In the genomic region with DNA sequence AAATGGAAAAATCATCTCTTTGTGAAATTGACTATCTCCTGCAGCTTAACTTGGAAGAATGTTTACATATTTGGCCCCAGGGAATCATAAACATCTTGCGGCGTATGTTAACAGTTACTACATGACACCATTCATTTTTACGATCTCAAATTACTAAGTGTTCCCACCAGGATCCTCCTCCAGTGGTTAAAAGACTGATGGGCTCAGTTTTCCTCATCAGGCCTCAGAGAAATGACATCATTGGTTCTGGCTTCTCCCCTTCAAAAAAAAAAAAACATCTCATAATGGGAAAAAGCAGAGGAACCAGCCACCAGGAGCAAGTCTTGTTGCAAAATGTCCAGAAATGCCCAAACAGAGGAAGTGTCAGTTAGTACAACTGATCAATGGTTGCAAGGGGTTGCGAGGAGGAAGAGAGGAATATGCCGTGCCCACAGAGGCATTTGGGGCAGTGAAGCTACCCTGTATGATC, we compare ENCODE assay signal across 12 cellular contexts.
DNase-seq lines count a peak whose midpoint lies in the region; ATAC-seq and TF ChIP-seq lines count a peak whose summit lies in the region.
"Had no signal": no experiment of that assay in that cellular context is flagged by ENCODE, and none has a peak within 500 bp of the region (broad histone marks: within the 10 kb centered on the region; RNA-seq: fewer than 3 reads in every experiment).

No MANE protein-coding gene starts in this region.

- TF ChIP-seq CTCF in HFFc6 (IDR thresholded peaks at IDR 0.05) (no peak), glutamatergic neuron (IDR thresholded peaks at IDR 0.05; ENCODE audit: partially characterized antibody, unreplicated experiment) (no peak)

- no peaks in the 10 kb centered on the region for H3K36me3 ChIP-seq in SJSA1

- peaks cover 33% of the 10 kb centered on the region for H3K27me3 Mint-ChIP-seq in HFFc6 (ENCODE audit: insufficient read depth)
- H3K27me3 Mint-ChIP-seq in glutamatergic neuron (ENCODE audit: unreplicated experiment): peaks cover 8% of the 10 kb centered on the region
- peaks cover 10% of the 10 kb centered on the region for H3K27me3 Mint-ChIP-seq in activated CD8-positive, alpha-beta T cell treated with anti-CD3 and anti-CD28 coated beads, Interleukin-2, amount 10 ng/mL, durations not matched to agents 7 days and 5 days (ENCODE audit: low read depth)
- H3K27me3 Mint-ChIP-seq: activated T-helper 17 cell treated with anti-CD3 and anti-CD28 coated beads, Interleukin-2, amount 50 U/mL, for 72 hours had no signal

- H3K4me3 Mint-ChIP-seq in HFFc6 (peak overlapping the region; percentile 33), glutamatergic neuron (ENCODE audit: unreplicated experiment) (peak overlapping the region; percentile 8)
- H3K4me3 Mint-ChIP-seq in activated CD8-positive, alpha-beta T cell treated with anti-CD3 and anti-CD28 coated beads, Interleukin-2, amount 10 ng/mL, durations not matched to agents 7 days and 5 days: no peak overlapping the region
- H3K4me3 Mint-ChIP-seq: activated T-helper 17 cell treated with anti-CD3 and anti-CD28 coated beads, Interleukin-2, amount 50 U/mL, for 72 hours; T-helper 1 cell treated with Interleukin-12 subunit alpha and Interleukin-12 subunit beta and Interleukin-4 antibody, amounts not matched to agents 30 μg/mL and 1 μg/mL, for 36 hours had no signal

- ATAC-seq in activated CD8-positive, alpha-beta T cell treated with anti-CD3 and anti-CD28 coated beads, Interleukin-2, amount 10 ng/mL, durations not matched to agents 7 days and 5 days: no peak
- ATAC-seq in HG03135 (IDR thresholded peaks at IDR 0.05; ENCODE audit: unreplicated experiment): no peak
- ATAC-seq: activated T-helper 17 cell treated with anti-CD3 and anti-CD28 coated beads, Interleukin-2, amount 50 U/mL, for 72 hours had no signal

- no peak overlapping the region for H3K4me3 ChIP-seq in SJSA1
- H3K4me3 ChIP-seq: lung had no signal

- POLR2A ChIA-PET in activated CD8-positive, alpha-beta T cell treated with anti-CD3 and anti-CD28 coated beads, Interleukin-2, amount 10 ng/mL, durations not matched to agents 7 days and 5 days (lab: Charles Lee): no interaction called here

- H3K27ac ChIP-seq in SJSA1: peak overlapping the region; percentile 51

- DNase-seq in AG08395 (ENCODE audit: low spot score) (peak; percentile 88), HFFc6 (peak; percentile 65), SJSA1 (ENCODE audit: low read depth in 1 of 2, low spot score in 2 of 2) (peak in 1 of 2 experiments; percentile 79), glutamatergic neuron (no peak), NCI-H146 (lab: John Stamatoyannopoulos, UW) (no peak)
- DNase-seq in activated CD4-positive, alpha-beta T cell treated with anti-CD3 and anti-CD28 coated beads for 48 hours: no peak
- no peak for DNase-seq in activated CD8-positive, alpha-beta T cell treated with anti-CD3 and anti-CD28 coated beads, Interleukin-2, amount 10 ng/mL, durations not matched to agents 7 days and 5 days
- DNase-seq: MM.1S had no signal

- H3K27ac Mint-ChIP-seq in HFFc6 (peak overlapping the region; percentile 58; the same call in 1 of the 2 replicates), glutamatergic neuron (ENCODE audit: unreplicated experiment) (peak overlapping the region; percentile 15)
- no peak overlapping the region for H3K27ac Mint-ChIP-seq in activated CD8-positive, alpha-beta T cell treated with anti-CD3 and anti-CD28 coated beads, Interleukin-2, amount 10 ng/mL, durations not matched to agents 7 days and 5 days
- H3K27ac Mint-ChIP-seq: activated T-helper 17 cell treated with anti-CD3 and anti-CD28 coated beads, Interleukin-2, amount 50 U/mL, for 72 hours; T-helper 1 cell treated with Interleukin-12 subunit alpha and Interleukin-12 subunit beta and Interleukin-4 antibody, amounts not matched to agents 30 μg/mL and 1 μg/mL, for 36 hours had no signal

- no peaks in the 10 kb centered on the region for H3K9me3 Mint-ChIP-seq in HFFc6
- peaks cover 13% of the 10 kb centered on the region for H3K9me3 Mint-ChIP-seq in glutamatergic neuron (ENCODE audit: unreplicated experiment)
- H3K9me3 Mint-ChIP-seq in activated CD8-positive, alpha-beta T cell treated with anti-CD3 and anti-CD28 coated beads, Interleukin-2, amount 10 ng/mL, durations not matched to agents 7 days and 5 days (ENCODE audit: insufficient read depth): peaks cover 10% of the 10 kb centered on the region
- H3K9me3 Mint-ChIP-seq: activated T-helper 17 cell treated with anti-CD3 and anti-CD28 coated beads, Interleukin-2, amount 50 U/mL, for 72 hours; T-helper 1 cell treated with Interleukin-12 subunit alpha and Interleukin-12 subunit beta and Interleukin-4 antibody, amounts not matched to agents 30 μg/mL and 1 μg/mL, for 36 hours had no signal

- H3K4me1 ChIP-seq in SJSA1 (replicated peaks): peaks cover 20% of the 10 kb centered on the region

- H3K4me1 Mint-ChIP-seq in HFFc6 (ENCODE audit: low read depth) (peaks cover 16% of the 10 kb centered on the region), glutamatergic neuron (ENCODE audit: low read depth, unreplicated experiment) (peaks cover 6% of the 10 kb centered on the region)
- H3K4me1 Mint-ChIP-seq in activated CD8-positive, alpha-beta T cell treated with anti-CD3 and anti-CD28 coated beads, Interleukin-2, amount 10 ng/mL, durations not matched to agents 7 days and 5 days (ENCODE audit: low read depth): peaks cover 50% of the 10 kb centered on the region

- H3K36me3 Mint-ChIP-seq in HFFc6 (ENCODE audit: low read depth): no peaks in the 10 kb centered on the region
- peaks cover 17% of the 10 kb centered on the region for H3K36me3 Mint-ChIP-seq in glutamatergic neuron (ENCODE audit: unreplicated experiment)
- peaks cover 14% of the 10 kb centered on the region for H3K36me3 Mint-ChIP-seq in activated CD8-positive, alpha-beta T cell treated with anti-CD3 and anti-CD28 coated beads, Interleukin-2, amount 10 ng/mL, durations not matched to agents 7 days and 5 days (ENCODE audit: low read depth)

- no peaks in the 10 kb centered on the region for H3K9me3 ChIP-seq in SJSA1 (replicated peaks)

- H3K27me3 ChIP-seq in SJSA1 (replicated peaks): no peaks in the 10 kb centered on the region

- CTCF ChIA-PET in activated CD8-positive, alpha-beta T cell treated with anti-CD3 and anti-CD28 coated beads, Interleukin-2, amount 10 ng/mL, durations not matched to agents 7 days and 5 days (lab: Charles Lee): interaction anchor here (0.6 kb wide), 1 partner anchor 24 kb away, joined by 3 read pairs; no protein-coding TSS in a partner anchor

Comparison
In these comparisons a context has a peak if more than half of its experiments do, and no peak if none do; other contexts are left out.
1. DNase-seq: peak in AG08395 (single experiment) and HFFc6 (single experiment); none in glutamatergic neuron (single experiment), activated CD4-positive, alpha-beta T cell treated with anti-CD3 and anti-CD28 coated beads for 48 hours (single experiment), NCI-H146 (single experiment) and activated CD8-positive, alpha-beta T cell treated with anti-CD3 and anti-CD28 coated beads, Interleukin-2, amount 10 ng/mL, durations not matched to agents 7 days and 5 days (single experiment).